2 cellular contexts compared by ENCODE assay signal in genomic region chr10:80497187-80498038, GRCh38.
TF ChIP-seq lines count a peak whose summit lies in the region.

No MANE protein-coding gene starts in this region.

TF ChIP-seq in IMR-90, 13 proteins besides CTCF, POLR2A, EP300 and RAD21:
- no peak for TF ChIP-seq USF2 (IDR thresholded peaks at IDR 0.05; ENCODE audit: low read depth, low read length)

TF ChIP-seq in WTC11, 78 proteins besides CTCF, POLR2A, EP300 and RAD21:
- TF ChIP-seq AR (CRISPR knock-in tag; IDR thresholded peaks at IDR 0.05) (no peak), ESRRA (CRISPR knock-in tag; IDR thresholded peaks at IDR 0.05; ENCODE audit: borderline replicate concordance) (no peak), ERG (CRISPR knock-in tag; IDR thresholded peaks at IDR 0.05) (no peak)
- TF ChIP-seq, protein P1, sequence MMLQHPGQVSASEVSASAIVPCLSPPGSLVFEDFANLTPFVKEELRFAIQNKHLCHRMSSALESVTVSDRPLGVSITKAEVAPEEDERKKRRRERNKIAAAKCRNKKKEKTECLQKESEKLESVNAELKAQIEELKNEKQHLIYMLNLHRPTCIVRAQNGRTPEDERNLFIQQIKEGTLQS (CRISPR knock-in tag; conservative IDR thresholded peaks at IDR 0.05): no peak
